In genomic region chr21:15367061-15367626, GRCh38 we compare ENCODE assay signal across 14 cellular contexts.
"Had no signal": no experiment of that assay in that cellular context is flagged by ENCODE, and none has a peak within 500 bp of the region (broad histone marks: within the 10 kb centered on the region; RNA-seq: fewer than 3 reads in every experiment).

No MANE protein-coding gene starts in this region.

- DNase-seq: activated CD4-positive, alpha-beta T cell treated with anti-CD3 and anti-CD28 coated beads for 48 hours; activated CD8-positive, alpha-beta memory T cell treated with anti-CD3 and anti-CD28 coated beads for 24 hours; activated naive CD4-positive, alpha-beta T cell treated with anti-CD3 and anti-CD28 coated beads for 36 hours; foreskin melanocyte; heart left ventricle; lower lobe of right lung; naive B cell; occipital lobe; right cardiac atrium; T-cell; thyroid gland had no signal

- H3K27ac Mint-ChIP-seq: activated naive CD4-positive, alpha-beta T cell treated with anti-CD3 and anti-CD28 coated beads for 36 hours; activated T-helper 17 cell treated with anti-CD3 and anti-CD28 coated beads, Interleukin-2, amount 50 U/mL, for 72 hours; naive B cell; progenitor cell of endocrine pancreas; T-cell had no signal

- H3K4me1 Mint-ChIP-seq: activated T-helper 17 cell treated with anti-CD3 and anti-CD28 coated beads, Interleukin-2, amount 50 U/mL, for 72 hours; T-cell had no signal

- H3K27me3 Mint-ChIP-seq: progenitor cell of endocrine pancreas had no signal

- ATAC-seq: activated T-helper 17 cell treated with anti-CD3 and anti-CD28 coated beads, Interleukin-2, amount 50 U/mL, for 72 hours; heart left ventricle; lower lobe of right lung; right cardiac atrium; T-cell had no signal

- H3K4me3 ChIP-seq: heart left ventricle, lower lobe of right lung, smooth muscle cell, thyroid gland had no signal

- H3K4me1 ChIP-seq: heart left ventricle, lower lobe of right lung, thyroid gland had no signal

- H3K4me3 Mint-ChIP-seq: activated naive CD4-positive, alpha-beta T cell treated with anti-CD3 and anti-CD28 coated beads for 36 hours; activated T-helper 17 cell treated with anti-CD3 and anti-CD28 coated beads, Interleukin-2, amount 50 U/mL, for 72 hours; naive B cell; T-cell had no signal

- H3K36me3 Mint-ChIP-seq: T-cell had no signal

- H3K36me3 ChIP-seq: heart left ventricle, lower lobe of right lung, thyroid gland had no signal

- H3K9me3 ChIP-seq: lower lobe of right lung, thyroid gland had no signal

- H3K27me3 ChIP-seq: heart left ventricle, thyroid gland had no signal

- H3K27ac ChIP-seq: heart left ventricle, lower lobe of right lung, thyroid gland had no signal
